23 cellular contexts compared by ENCODE assay signal in genomic region chr2:217866457-217866856, GRCh38.
DNase-seq lines count a peak whose midpoint lies in the region; ATAC-seq and TF ChIP-seq lines count a peak whose summit lies in the region.
"Had no signal": no experiment of that assay in that cellular context is flagged by ENCODE, and none has a peak within 500 bp of the region (broad histone marks: within the 10 kb centered on the region; RNA-seq: fewer than 3 reads in every experiment).

No MANE protein-coding gene starts in this region.

- H3K36me3 Mint-ChIP-seq in chondrocyte (ENCODE audit: low read depth) (peaks cover 52% of the 10 kb centered on the region), neural progenitor cell (no peaks in the 10 kb centered on the region)
- H3K36me3 Mint-ChIP-seq: IgD-negative memory B cell, WTC11 had no signal

- H3K9me3 ChIP-seq in cardiac muscle cell (ENCODE audit: low read depth) (no peaks in the 10 kb centered on the region), neural progenitor cell (ENCODE audit: low read depth) (no peaks in the 10 kb centered on the region)
- H3K9me3 ChIP-seq: spleen had no signal

- no peak overlapping the region for H3K9ac ChIP-seq in neural progenitor cell
- H3K9ac ChIP-seq: GM23248 had no signal

- peaks cover 58% of the 10 kb centered on the region for H3K27me3 ChIP-seq in cardiac muscle cell
- H3K27me3 ChIP-seq in neural progenitor cell = peaks cover 35% of the 10 kb centered on the region
- H3K27me3 ChIP-seq: spleen had no signal

- H3K9me3 Mint-ChIP-seq in chondrocyte (ENCODE audit: low read depth) = no peaks in the 10 kb centered on the region
- no peaks in the 10 kb centered on the region for H3K9me3 Mint-ChIP-seq in neural progenitor cell
- H3K9me3 Mint-ChIP-seq: activated CD4-positive, alpha-beta memory T cell treated with anti-CD3 and anti-CD28 coated beads, Interleukin-2, amount 10 ng/mL, durations not matched to agents 7 days and 5 days; central memory CD8-positive, alpha-beta T cell; nephron; WTC11 had no signal

- H3K27ac Mint-ChIP-seq in chondrocyte (ENCODE audit: unreplicated experiment) (peak overlapping the region; percentile 17), neural progenitor cell (peak overlapping the region; percentile 92)
- H3K27ac Mint-ChIP-seq: activated CD4-positive, alpha-beta memory T cell treated with anti-CD3 and anti-CD28 coated beads, Interleukin-2, amount 10 ng/mL, durations not matched to agents 7 days and 5 days; progenitor cell of endocrine pancreas; WTC11 had no signal

- H3F3A ChIP-seq in neural progenitor cell (ENCODE audit: low read depth) = no peaks in the 10 kb centered on the region

- H3K27ac ChIP-seq in cardiac muscle cell (peak overlapping the region; percentile 19), neural progenitor cell (no peak overlapping the region)
- H3K27ac ChIP-seq: epithelial cell of prostate, GM23248, spleen had no signal

- no peaks in the 10 kb centered on the region for H3K79me2 ChIP-seq in neural progenitor cell (ENCODE audit: low read depth)

- H3K27me3 Mint-ChIP-seq in chondrocyte (ENCODE audit: low read depth) (no peaks in the 10 kb centered on the region), neural progenitor cell (ENCODE audit: insufficient read depth, low read depth) (peaks cover 5% of the 10 kb centered on the region)
- H3K27me3 Mint-ChIP-seq: activated CD4-positive, alpha-beta memory T cell treated with anti-CD3 and anti-CD28 coated beads, Interleukin-2, amount 10 ng/mL, durations not matched to agents 7 days and 5 days had no signal

- H3K36me3 ChIP-seq in cardiac muscle cell = no peaks in the 10 kb centered on the region
- H3K36me3 ChIP-seq in neural progenitor cell = no peaks in the 10 kb centered on the region

- intact Hi-C loops in Right ventricle myocardium superior (cut with DNase I) = no loop called here

- H3K4me1 ChIP-seq in cardiac muscle cell (ENCODE audit: low read depth) (peaks cover 7% of the 10 kb centered on the region), neural progenitor cell (peaks cover 19% of the 10 kb centered on the region)

- H2AFZ ChIP-seq in neural progenitor cell (replicated peaks) = no peak overlapping the region
- H2AFZ ChIP-seq: GM23248 had no signal

- H4K20me1 ChIP-seq in neural progenitor cell (ENCODE audit: low read depth) = no peaks in the 10 kb centered on the region

- H3K4me3 Mint-ChIP-seq in chondrocyte (ENCODE audit: unreplicated experiment) = no peak overlapping the region
- H3K4me3 Mint-ChIP-seq in neural progenitor cell = no peak overlapping the region
- H3K4me3 Mint-ChIP-seq: activated CD4-positive, alpha-beta memory T cell treated with anti-CD3 and anti-CD28 coated beads, Interleukin-2, amount 10 ng/mL, durations not matched to agents 7 days and 5 days; central memory CD8-positive, alpha-beta T cell; nephron; WTC11 had no signal

- DNase-seq in cardiac muscle cell (ENCODE audit: low read depth in 1 of 2, low spot score in 1 of 2) (peak in 1 of 2 donors; percentile 73), Right ventricle myocardium superior (no peak), chondrocyte (ENCODE audit: low spot score) (no peak), neural progenitor cell (ENCODE audit: low spot score) (peak; percentile 69), EL (no peak)
- DNase-seq: activated CD4-positive, alpha-beta memory T cell treated with anti-CD3 and anti-CD28 coated beads, Interleukin-2, amount 10 ng/mL, durations not matched to agents 7 days and 5 days; activated naive CD4-positive, alpha-beta T cell treated with Interleukin-2 at 50 U/mL for 16 hours; activated T-cell treated with anti-CD3 and anti-CD28 coated beads, Interleukin-2, amount 50 U/mL, for 1 hour; foreskin fibroblast; GM23248; hippocampal formation; NCI-H1694 treated with DMSO at 0.1 percent for 48 hours; NCI-H345; spleen had no signal

- peak overlapping the region; percentile 31 for H3K4me2 ChIP-seq in neural progenitor cell

- TF ChIP-seq CTCF in cardiac muscle cell (IDR thresholded peaks at IDR 0.05; ENCODE audit: low read depth, low read length) (no peak), chondrocyte (IDR thresholded peaks at IDR 0.05) (no peak), neural progenitor cell (IDR thresholded peaks at IDR 0.05) (no peak)

- ATAC-seq in Right ventricle myocardium superior (ENCODE audit: poor library complexity) (no peak), GM19035 (IDR thresholded peaks at IDR 0.05; ENCODE audit: unreplicated experiment) (no peak), GM21360 (IDR thresholded peaks at IDR 0.05; ENCODE audit: unreplicated experiment) (no peak), GM21515 (IDR thresholded peaks at IDR 0.05; ENCODE audit: unreplicated experiment) (no peak)
- ATAC-seq: WTC11 had no signal

- H3K4me1 Mint-ChIP-seq in chondrocyte (ENCODE audit: low read depth) = peaks cover 29% of the 10 kb centered on the region
- H3K4me1 Mint-ChIP-seq in neural progenitor cell = peaks cover 33% of the 10 kb centered on the region
- H3K4me1 Mint-ChIP-seq: activated CD4-positive, alpha-beta memory T cell treated with anti-CD3 and anti-CD28 coated beads, Interleukin-2, amount 10 ng/mL, durations not matched to agents 7 days and 5 days; central memory CD8-positive, alpha-beta T cell had no signal

- no peak overlapping the region for H3K4me3 ChIP-seq in cardiac muscle cell
- H3K4me3 ChIP-seq in neural progenitor cell = no peak overlapping the region
- H3K4me3 ChIP-seq: GM23248, spleen had no signal
